Comparison of ENCODE assay signal across 8 cellular contexts in genomic region chr10:88064608-88065383, GRCh38.
A peak's percentile ranks its signal among the peaks of the same experiment; 100 is the strongest.
DNase-seq lines count a peak whose midpoint lies in the region; ATAC-seq and TF ChIP-seq lines count a peak whose summit lies in the region.

No MANE protein-coding gene starts in this region.

- H3K4me1 Mint-ChIP-seq in CD4-positive, CD25-positive, alpha-beta regulatory T cell: peaks cover 23 to 76% (median 51%) of the 10 kb centered on the region in 4 donors
- peaks cover 43% of the 10 kb centered on the region for H3K4me1 Mint-ChIP-seq in T-helper 2 cell treated with Interferon-gamma antibody and Interleukin-4, amounts not matched to agents 5 μg/mL and 100 μg/mL, for 36 hours (ENCODE audit: low read depth)
- peaks cover 38% of the 10 kb centered on the region for H3K4me1 Mint-ChIP-seq in HFFc6 (ENCODE audit: low read depth)

- H3K4me3 ChIP-seq in CD4-positive, CD25-positive, alpha-beta regulatory T cell (ENCODE audit: low read depth, low read length): no peak overlapping the region
- no peak overlapping the region for H3K4me3 ChIP-seq in upper lobe of left lung

- TF ChIP-seq POLR2A in GM19099 (IDR thresholded peaks at IDR 0.05; ENCODE audit: extremely low read depth, insufficient read length, low read depth) (peak; percentile 22), upper lobe of left lung (IDR thresholded peaks at IDR 0.05) (peak in 1 of 4 donors; percentile 18)

- ATAC-seq in CD4-positive, CD25-positive, alpha-beta regulatory T cell (ENCODE audit: low read depth in 2 of 2): peak; percentile 26 to 32
- ATAC-seq in HG03159 (IDR thresholded peaks at IDR 0.05; ENCODE audit: unreplicated experiment): peak; percentile 61
- peak; percentile 61 to 65 for ATAC-seq in upper lobe of left lung (ENCODE audit: low FRiP score in 2 of 2)

- H3K9me3 Mint-ChIP-seq in CD4-positive, CD25-positive, alpha-beta regulatory T cell: peaks cover 0 to 6% (median 0%) of the 10 kb centered on the region in 7 donors
- peaks cover 8% of the 10 kb centered on the region for H3K9me3 Mint-ChIP-seq in T-helper 2 cell treated with Interferon-gamma antibody and Interleukin-4, amounts not matched to agents 5 μg/mL and 100 μg/mL, for 36 hours
- H3K9me3 Mint-ChIP-seq in HFFc6: no peaks in the 10 kb centered on the region

- peak in 2 of 3 donors; percentile 35 to 65 for DNase-seq in CD4-positive, CD25-positive, alpha-beta regulatory T cell
- peak; percentile 37 for DNase-seq in T-helper 2 cell treated with Interferon-gamma antibody and Interleukin-4, amounts not matched to agents 5 μg/mL and 100 μg/mL, for 36 hours (ENCODE audit: low spot score)
- peak; percentile 82 for DNase-seq in cardiac septum (ENCODE audit: low spot score)
- DNase-seq in upper lobe of left lung: peak in 1 of 2 donors; percentile 73
- no peak for DNase-seq in NCI-H2227 treated with DMSO at 0.1 percent for 48 hours (lab: John Stamatoyannopoulos, UW)
- no peak for DNase-seq in HFFc6

- H3K36me3 Mint-ChIP-seq in CD4-positive, CD25-positive, alpha-beta regulatory T cell: peaks cover 11% of the 10 kb centered on the region
- peaks cover 9% of the 10 kb centered on the region for H3K36me3 Mint-ChIP-seq in T-helper 2 cell treated with Interferon-gamma antibody and Interleukin-4, amounts not matched to agents 5 μg/mL and 100 μg/mL, for 36 hours (ENCODE audit: low read depth)
- H3K36me3 Mint-ChIP-seq in HFFc6 (ENCODE audit: low read depth): no peaks in the 10 kb centered on the region

- 65 to 77% methylated on average over 5 of the region's 5 CpGs for WGBS in upper lobe of left lung, 2 donors

- H3K9me3 ChIP-seq in CD4-positive, CD25-positive, alpha-beta regulatory T cell (ENCODE audit: control insufficient read depth in 2 of 2, low read length in 2 of 2): no peaks in the 10 kb centered on the region
- no peaks in the 10 kb centered on the region for H3K9me3 ChIP-seq in upper lobe of left lung

- peak overlapping the region in 3 of 4 donors; percentile 31 to 58 (median 56) for H3K4me3 Mint-ChIP-seq in CD4-positive, CD25-positive, alpha-beta regulatory T cell
- peak overlapping the region; percentile 10 for H3K4me3 Mint-ChIP-seq in T-helper 2 cell treated with Interferon-gamma antibody and Interleukin-4, amounts not matched to agents 5 μg/mL and 100 μg/mL, for 36 hours
- H3K4me3 Mint-ChIP-seq in HFFc6: no peak overlapping the region

- H3K36me3 ChIP-seq in CD4-positive, CD25-positive, alpha-beta regulatory T cell (ENCODE audit: control insufficient read depth, insufficient read depth, low read length): no peaks in the 10 kb centered on the region
- H3K36me3 ChIP-seq in upper lobe of left lung: no peaks in the 10 kb centered on the region

- H3K4me1 ChIP-seq in CD4-positive, CD25-positive, alpha-beta regulatory T cell (ENCODE audit: control insufficient read depth, insufficient read depth, low read length, poor library complexity, severe bottlenecking): peaks cover 37% of the 10 kb centered on the region
- peaks cover 42 to 59% (median 47%) of the 10 kb centered on the region in 4 donors for H3K4me1 ChIP-seq in upper lobe of left lung

- no peaks in the 10 kb centered on the region for H3K27me3 Mint-ChIP-seq in CD4-positive, CD25-positive, alpha-beta regulatory T cell
- H3K27me3 Mint-ChIP-seq in T-helper 2 cell treated with Interferon-gamma antibody and Interleukin-4, amounts not matched to agents 5 μg/mL and 100 μg/mL, for 36 hours (ENCODE audit: low read depth): peaks cover 12% of the 10 kb centered on the region
- H3K27me3 Mint-ChIP-seq in HFFc6 (ENCODE audit: insufficient read depth): no peaks in the 10 kb centered on the region

- H3K27me3 ChIP-seq in CD4-positive, CD25-positive, alpha-beta regulatory T cell (ENCODE audit: control insufficient read depth, insufficient read depth, low read length): no peaks in the 10 kb centered on the region
- H3K27me3 ChIP-seq in upper lobe of left lung: no peaks in the 10 kb centered on the region

- TF ChIP-seq CTCF in upper lobe of left lung (IDR thresholded peaks at IDR 0.05): no peak
- TF ChIP-seq CTCF in HFFc6 (IDR thresholded peaks at IDR 0.05): no peak

- H3K27ac Mint-ChIP-seq in CD4-positive, CD25-positive, alpha-beta regulatory T cell: peak overlapping the region; percentile 78 to 95 (median 84)
- H3K27ac Mint-ChIP-seq in T-helper 2 cell treated with Interferon-gamma antibody and Interleukin-4, amounts not matched to agents 5 μg/mL and 100 μg/mL, for 36 hours: no peak overlapping the region
- H3K27ac Mint-ChIP-seq in HFFc6: no peak overlapping the region

- intact Hi-C loops in cardiac septum (cut with DNase I): no loop called here

- peak in 2 of 4 donors; percentile 9 to 32 for TF ChIP-seq EP300 in upper lobe of left lung (IDR thresholded peaks at IDR 0.05)

- H3K27ac ChIP-seq in CD4-positive, CD25-positive, alpha-beta regulatory T cell (ENCODE audit: insufficient read depth, low read length, poor library complexity, severe bottlenecking): no peak overlapping the region
- peak overlapping the region; percentile 83 to 89 (median 84) for H3K27ac ChIP-seq in upper lobe of left lung

Comparison
In these comparisons a context has a peak if more than half of its experiments do, and no peak if none do; other contexts are left out.
1. DNase-seq: peak in CD4-positive, CD25-positive, alpha-beta regulatory T cell (2 of 3), T-helper 2 cell treated with Interferon-gamma antibody and Interleukin-4, amounts not matched to agents 5 μg/mL and 100 μg/mL, for 36 hours (single experiment) and cardiac septum (single experiment); none in NCI-H2227 treated with DMSO at 0.1 percent for 48 hours (single experiment) and HFFc6 (single experiment).
2. H3K27ac Mint-ChIP-seq: peak in CD4-positive, CD25-positive, alpha-beta regulatory T cell (3 of 3); none in T-helper 2 cell treated with Interferon-gamma antibody and Interleukin-4, amounts not matched to agents 5 μg/mL and 100 μg/mL, for 36 hours (single experiment) and HFFc6 (single experiment).
3. Peak in every context shown above with its lines, with median percentiles within 50 percentile points of each other: ATAC-seq.